Comparison of ENCODE assay signal across 10 cellular contexts in genomic region chr11:106585061-106585460, GRCh38.
DNase-seq lines count a peak whose midpoint lies in the region; ATAC-seq, FAIRE-seq and TF ChIP-seq lines count a peak whose summit lies in the region.
"Had no signal": no experiment of that assay in that cellular context is flagged by ENCODE, and none has a peak within 500 bp of the region (broad histone marks: within the 10 kb centered on the region; RNA-seq: fewer than 3 reads in every experiment).

No MANE protein-coding gene starts in this region.

- H3K4me3 ChIP-seq in GM12878: no peak overlapping the region

- TF ChIP-seq RAD21 in GM12878 (IDR thresholded peaks at IDR 0.05; ENCODE audit: insufficient read depth, low read depth, low read length): no peak

- no peaks in the 10 kb centered on the region for H4K20me1 ChIP-seq in GM12878 (ENCODE audit: control insufficient read depth, insufficient read depth)

- H3K27ac ChIP-seq in GM12878 (ENCODE audit: control insufficient read depth, insufficient read depth): no peak overlapping the region

- no peaks in the 10 kb centered on the region for H3K9me3 ChIP-seq in GM12878 (replicated peaks; ENCODE audit: control insufficient read depth, insufficient read depth, low read length)

- H3K27me3 ChIP-seq in GM12878 (replicated peaks in 1 of 2; ENCODE audit: control insufficient read depth in 2 of 2, insufficient read depth in 2 of 2, low read length in 1 of 2): no peaks in the 10 kb centered on the region

- ATAC-seq in GM12878: peak; percentile 51; the same call in 2 of the 3 replicates
- no peak for ATAC-seq in HG03097 (IDR thresholded peaks at IDR 0.05; ENCODE audit: low FRiP score, unreplicated experiment)
- ATAC-seq in GM19452 (IDR thresholded peaks at IDR 0.05; ENCODE audit: unreplicated experiment): no peak
- no peak for ATAC-seq in GM18520 (IDR thresholded peaks at IDR 0.05; ENCODE audit: unreplicated experiment)
- ATAC-seq: activated CD4-positive, alpha-beta T cell treated with anti-CD3 and anti-CD28 coated beads for 36 hours had no signal

- POLR2A ChIA-PET in GM12878 (lab: Charles Lee): no interaction called here

- WGBS in GM12878 (ENCODE audit: insufficient coverage, insufficient replicate concordance, low lambda C conversion rate, missing lambda C conversion rate): 25% methylated on average over 5 of the region's 5 CpGs

- no peak overlapping the region for H3K4me2 ChIP-seq in GM12878 (ENCODE audit: control insufficient read depth, insufficient read depth)

- TF ChIP-seq POLR2A in GM12878 (IDR thresholded peaks at IDR 0.05; ENCODE audit: low read depth, low read length): no peak

- no peaks in the 10 kb centered on the region for H3K4me1 ChIP-seq in GM12878 (ENCODE audit: control insufficient read depth, insufficient read depth, low read length)

- SMC1A ChIA-PET in GM12878 (lab: Charles Lee; ENCODE audit: uncharacterized antibody, unreplicated experiment): interaction anchor here (1.5 kb wide), 1 partner anchor 429 kb away, joined by 5 read pairs; no protein-coding TSS in a partner anchor

- CTCF ChIA-PET in GM12878 (lab: Yijun Ruan, JAX): interaction anchor here (1.0 to 2.8 kb wide), 4 partner anchors 101 to 494 kb away, joined by 3 to 10 read pairs (median 4); no protein-coding TSS in a partner anchor

- no peaks in the 10 kb centered on the region for H3K79me2 ChIP-seq in GM12878 (ENCODE audit: control insufficient read depth, insufficient read depth, low read length)

- H2AFZ ChIP-seq in GM12878 (ENCODE audit: control insufficient read depth, low read depth, low read length): no peak overlapping the region

- FAIRE-seq in GM12878 (lab: Jason Lieb, UNC): no peak
- FAIRE-seq: GM18507 had no signal

- no peaks in the 10 kb centered on the region for H3K36me3 ChIP-seq in GM12878 (ENCODE audit: control insufficient read depth in 2 of 2, insufficient read depth in 2 of 2, low read length in 1 of 2)

- TF ChIP-seq CTCF in GM12878 (IDR thresholded peaks at IDR 0.05 in 2 of 3, conservative IDR thresholded peaks at IDR 0.05 in 1 of 3; ENCODE audit: control insufficient read depth in 2 of 3, extremely low read depth in 1 of 3, insufficient read depth in 1 of 3, low read depth in 3 of 3, low read length in 3 of 3): peak in 2 of 3 experiments; percentile 8 to 18; a peak in 1 of 6 replicates

- BruUV-seq in GM12878 (replicated peaks; lab: Mats Ljungman, UMichigan): no TSS peak

- peak; percentile 8 for DNase-seq in ELF-1 (ENCODE audit: low read depth, low spot score)
- DNase-seq in Kasumi-1 (lab: John Stamatoyannopoulos, UW): peak; percentile 13 to 27
- no peak for DNase-seq in GM12878 (ENCODE audit: low read depth, low spot score)
- peak; percentile 24 for DNase-seq in myocyte (ENCODE audit: low read depth)
- no peak for DNase-seq in NOMO-1 treated with DMSO at 0.1 percent for 48 hours (lab: John Stamatoyannopoulos, UW; ENCODE audit: unreplicated experiment)
- DNase-seq: activated CD4-positive, alpha-beta T cell treated with anti-CD3 and anti-CD28 coated beads for 36 hours had no signal

- no peak overlapping the region for H3K9ac ChIP-seq in GM12878 (ENCODE audit: control insufficient read depth, insufficient read depth, low read length)

- TF ChIP-seq EP300 in GM12878 (IDR thresholded peaks at IDR 0.05; ENCODE audit: borderline replicate concordance in 1 of 2, control insufficient read depth in 1 of 2, low read depth in 2 of 2, low read length in 2 of 2): no peak

- in situ Hi-C loops in GM12878 (cut with MboI): no loop called here

- RAD21 ChIA-PET in GM12878 (lab: Charles Lee; ENCODE audit: unreplicated experiment): interaction anchor here (0.5 to 1.0 kb wide), 2 partner anchors 486 to 1416 kb away, joined by 3 read pairs; no protein-coding TSS in a partner anchor

- intact Hi-C loops in GM12878 (cut with micrococcal nuclease; ENCODE audit: unreplicated experiment): loop anchor here (10.0 kb wide), 1 partner anchor 430 kb away; no protein-coding TSS in a partner anchor

TF ChIP-seq in GM12878, 131 proteins besides CTCF, POLR2A, EP300 and RAD21:
- no peak for TF ChIP-seq CBFB (IDR thresholded peaks at IDR 0.05; ENCODE audit: low read depth)
- TF ChIP-seq SMC3 (IDR thresholded peaks at IDR 0.05; ENCODE audit: borderline replicate concordance, low read length): peak; percentile 10; the same call in 1 of the 2 replicates

Comparison
In these comparisons a context has a peak if more than half of its experiments do, and no peak if none do; other contexts are left out.
1. DNase-seq: peak in ELF-1 (single experiment), Kasumi-1 (2 of 2) and myocyte (single experiment); none in GM12878 (single experiment) and NOMO-1 treated with DMSO at 0.1 percent for 48 hours (single experiment).